In genomic region chr7:151456276-151456675, GRCh38 we compare ENCODE assay signal across 21 cellular contexts. TPM values are rescaled to one million over a fixed set of nuclear protein-coding genes. Genes with fewer than 3 reads are reported as not detected.
DNase-seq lines count a peak whose midpoint lies in the region; ATAC-seq and TF ChIP-seq lines count a peak whose summit lies in the region.
"Had no signal": no experiment of that assay in that cellular context is flagged by ENCODE, and none has a peak within 500 bp of the region (broad histone marks: within the 10 kb centered on the region; RNA-seq: fewer than 3 reads in every experiment).

No MANE protein-coding gene starts in this region.

- CTCF ChIA-PET in WTC11 (lab: Charles Lee), result interaction anchor here (0.6 to 2.7 kb wide), 5 partner anchors 8 to 303 kb away, joined by 3 to 14 read pairs (median 4); no protein-coding TSS in a partner anchor

- DNase-seq in cardiac septum (ENCODE audit: low spot score) (peak; percentile 61), Right ventricle myocardium inferior (ENCODE audit: missing footprints) (no peak), WTC11 (ENCODE audit: low spot score) (no peak), mesenteric fat pad (ENCODE audit: low spot score) (peak; percentile 72), type B pancreatic cell (ENCODE audit: extremely low spot score, unreplicated experiment) (peak; percentile 60), MG63 (no peak), NCI-H2171 treated with DMSO at 0.1 percent for 48 hours (lab: John Stamatoyannopoulos, UW) (no peak), brain microvascular endothelial cell (no peak)
- DNase-seq: DMS79, HCEC 1CT, KG1, NCI-H1105, NCI-H146, NCI-H2029, NCI-H226, NCI-H510A treated with DMSO at 0.1 percent for 48 hours, NCI-H774, SJCRH30 had no signal

- H3K27ac Mint-ChIP-seq in WTC11 (peak overlapping the region; percentile 69), type B pancreatic cell (no peak overlapping the region)
- H3K27ac Mint-ChIP-seq: CD14-positive monocyte had no signal

- POLR2A ChIA-PET in WTC11 (lab: Charles Lee), result interaction anchor here (0.7 kb wide), 2 partner anchors 290 to 415 kb away, joined by 3 read pairs; no protein-coding TSS in a partner anchor

- peaks cover 12% of the 10 kb centered on the region for H3K9me3 Mint-ChIP-seq in WTC11
- H3K9me3 Mint-ChIP-seq in type B pancreatic cell, result no peaks in the 10 kb centered on the region

- H3K4me3 Mint-ChIP-seq in WTC11 (no peak overlapping the region), type B pancreatic cell (no peak overlapping the region)
- H3K4me3 Mint-ChIP-seq: CD14-positive monocyte had no signal

- peaks cover 8% of the 10 kb centered on the region for H3K27me3 Mint-ChIP-seq in WTC11 (ENCODE audit: low read depth)
- H3K27me3 Mint-ChIP-seq in type B pancreatic cell, result peaks cover 3% of the 10 kb centered on the region

- no peaks in the 10 kb centered on the region for H3K9me3 ChIP-seq in MG63
- H3K9me3 ChIP-seq: Peyer's patch, SJCRH30 had no signal

- H3K27me3 ChIP-seq in MG63 (no peaks in the 10 kb centered on the region), brain microvascular endothelial cell (replicated peaks) (no peaks in the 10 kb centered on the region)
- H3K27me3 ChIP-seq: Peyer's patch had no signal

- ATAC-seq in Right ventricle myocardium inferior, result no peak
- ATAC-seq in WTC11, result no peak

- no peak overlapping the region for H3K4me3 ChIP-seq in MG63
- no peak overlapping the region for H3K4me3 ChIP-seq in brain microvascular endothelial cell (ENCODE audit: low read depth, low read length)
- H3K4me3 ChIP-seq: Peyer's patch, SJCRH30 had no signal

- TF ChIP-seq CTCF in WTC11 (IDR thresholded peaks at IDR 0.05) (no peak), type B pancreatic cell (conservative IDR thresholded peaks at IDR 0.05) (no peak), brain microvascular endothelial cell (IDR thresholded peaks at IDR 0.05; ENCODE audit: low read depth, low read length, missing control alignments) (no peak)

- H3K36me3 Mint-ChIP-seq in WTC11 (peaks cover 16% of the 10 kb centered on the region), type B pancreatic cell (no peaks in the 10 kb centered on the region)
- H3K36me3 Mint-ChIP-seq: CD14-positive monocyte had no signal

- in situ Hi-C loops in brain microvascular endothelial cell (cut with HindIII; ENCODE audit: low pct_ligation_motif_present, low sequenced_read_pairs), result no loop called here

- H3K36me3 ChIP-seq in MG63 (no peaks in the 10 kb centered on the region), brain microvascular endothelial cell (replicated peaks) (no peaks in the 10 kb centered on the region)
- H3K36me3 ChIP-seq: Peyer's patch, SJCRH30 had no signal

- H3K4me1 Mint-ChIP-seq in WTC11 (peaks cover 79% of the 10 kb centered on the region), type B pancreatic cell (ENCODE audit: unreplicated experiment) (peaks cover 33% of the 10 kb centered on the region)

- H3K27ac ChIP-seq in brain microvascular endothelial cell, result no peak overlapping the region
- H3K27ac ChIP-seq: HL-60, Peyer's patch, SJCRH30 had no signal

- intact Hi-C loops in cardiac septum (cut with DNase I) (loop anchor here (5.0 kb wide), 1 partner anchor 139 kb away; no protein-coding TSS in a partner anchor), Right ventricle myocardium inferior (cut with DNase I) (no loop called here)

TF ChIP-seq in WTC11, 78 proteins besides CTCF, POLR2A, EP300 and RAD21:
- TF ChIP-seq E2F4 (CRISPR knock-in tag; IDR thresholded peaks at IDR 0.05; ENCODE audit: borderline replicate concordance, low read depth) (no peak), FOXK1 (CRISPR knock-in tag; IDR thresholded peaks at IDR 0.05) (no peak), HMGXB4 (CRISPR knock-in tag; IDR thresholded peaks at IDR 0.05) (no peak), PREB (CRISPR knock-in tag; IDR thresholded peaks at IDR 0.05; ENCODE audit: borderline replicate concordance) (no peak), HMGA2 (CRISPR knock-in tag; IDR thresholded peaks at IDR 0.05) (no peak), CREB1 (CRISPR knock-in tag; IDR thresholded peaks at IDR 0.05) (no peak), SP1 (CRISPR knock-in tag; conservative IDR thresholded peaks at IDR 0.05) (no peak), ATF6 (CRISPR knock-in tag; IDR thresholded peaks at IDR 0.05) (no peak), GTF2I (CRISPR knock-in tag; conservative IDR thresholded peaks at IDR 0.05) (no peak)

RNA-seq across cellular contexts. Expression of gene CRYGN, which starts 16.3 kb away (rescaled TPM):
- total RNA-seq in cardiac septum (not detected), Right ventricle myocardium inferior (not detected), WTC11 (2021) (1.0 to 1.6 TPM (median 1.5 TPM) in 3 replicates), mesenteric fat pad (1.5 TPM), type B pancreatic cell (ENCODE audit: low replicate concordance) (0.67 and 1.3 TPM in 2 replicates)
- total RNA-seq in MG63 (2014; rRNA removed; shearing (Covaris generic); ENCODE audit: low replicate concordance), result not detected in 2 replicates
- total RNA-seq: Peyer's patch, SJCRH30 had no signal

RNA-seq across cellular contexts. Expression of gene WDR86, which starts 46.4 kb away (rescaled TPM):
- total RNA-seq in cardiac septum (not detected), Right ventricle myocardium inferior (0.41 TPM), WTC11 (2021) (24.4 to 32.4 TPM (median 30.7 TPM) in 3 replicates), mesenteric fat pad (19.4 TPM), type B pancreatic cell (ENCODE audit: low replicate concordance) (13.0 and 83.0 TPM in 2 replicates)
- total RNA-seq in MG63 (2014; rRNA removed; shearing (Covaris generic); ENCODE audit: low replicate concordance), result not detected in 2 replicates

Comparison
In these comparisons a context has a peak if more than half of its experiments do, and no peak if none do; other contexts are left out.
1. DNase-seq: peak in cardiac septum (single experiment), mesenteric fat pad (single experiment) and type B pancreatic cell (single experiment); none in Right ventricle myocardium inferior (single experiment), WTC11 (single experiment), MG63 (single experiment), NCI-H2171 treated with DMSO at 0.1 percent for 48 hours (single experiment) and brain microvascular endothelial cell (single experiment).